Comparison of ENCODE assay signal across 8 cellular contexts in genomic region chr2:47272905-47273758, GRCh38.
DNase-seq lines count a peak whose midpoint lies in the region; ATAC-seq, FAIRE-seq and TF ChIP-seq lines count a peak whose summit lies in the region.

No MANE protein-coding gene starts in this region.

- H3K4me1 Mint-ChIP-seq in WTC11 = peaks cover 51% of the 10 kb centered on the region

- DNase-seq in WTC11 (ENCODE audit: low spot score) (no peak), hepatocyte (ENCODE audit: low spot score) (no peak), small intestine (no peak), activated T-cell treated with anti-CD3 and anti-CD28 coated beads for 4 hours (no peak), NCI-H2081 (lab: John Stamatoyannopoulos, UW) (no peak)
- no peak for DNase-seq in stimulated activated CD4-positive, alpha-beta T cell treated with anti-CD3 and anti-CD28 coated beads, Interleukin-4, amount 100 ng/mL, for 1 hour

- H4K20me1 ChIP-seq in hepatocyte (ENCODE audit: insufficient read depth, poor library complexity, severe bottlenecking) = no peaks in the 10 kb centered on the region

- peaks cover 3% of the 10 kb centered on the region; the same call in 1 of the 2 replicates for H3K4me1 ChIP-seq in HEK293 (ENCODE audit: control insufficient read depth, insufficient read depth, low read length)
- peaks cover 29% of the 10 kb centered on the region for H3K4me1 ChIP-seq in hepatocyte (ENCODE audit: insufficient read depth)
- peaks cover 3 to 11% of the 10 kb centered on the region in 2 donors for H3K4me1 ChIP-seq in small intestine (ENCODE audit: control insufficient read depth in 2 of 2, insufficient read depth in 1 of 2, low read depth in 1 of 2, low read length in 1 of 2)

- POLR2A ChIA-PET in HEK293 (lab: Yijun Ruan, JAX) (no interaction called here), WTC11 (lab: Charles Lee) (no interaction called here)

- no peak overlapping the region for H2AFZ ChIP-seq in hepatocyte

- H3K27ac Mint-ChIP-seq in WTC11 = no peak overlapping the region

- no peaks in the 10 kb centered on the region for H3K27me3 Mint-ChIP-seq in WTC11 (ENCODE audit: low read depth)

- H3K4me2 ChIP-seq in hepatocyte = peak overlapping the region; percentile 69

- H3K4me3 ChIP-seq in HEK293 (ENCODE audit: low read depth, low read length) (no peak overlapping the region), hepatocyte (no peak overlapping the region), small intestine (ENCODE audit: low read depth in 1 of 2, low read length in 2 of 2) (peak overlapping the region in 1 of 2 donors; percentile 47)

- FAIRE-seq in small intestine (lab: Jason Lieb, UNC) = no peak

- no peaks in the 10 kb centered on the region for H3K9me3 ChIP-seq in HEK293 (ENCODE audit: control insufficient read depth, insufficient read depth, low read depth, low read length)
- no peaks in the 10 kb centered on the region for H3K9me3 ChIP-seq in hepatocyte (ENCODE audit: low read depth)
- no peaks in the 10 kb centered on the region for H3K9me3 ChIP-seq in small intestine (ENCODE audit: control insufficient read depth, low read depth)

- H3K27ac ChIP-seq in HEK293 (ENCODE audit: extremely low read depth, low read depth, low read length) = no peak overlapping the region; the same call in 1 of the 2 replicates
- peak overlapping the region; percentile 46 for H3K27ac ChIP-seq in hepatocyte
- H3K27ac ChIP-seq in small intestine (ENCODE audit: low read depth in 1 of 2, low read length in 1 of 2) = peak overlapping the region; percentile 87

- H3K4me3 Mint-ChIP-seq in WTC11 = peak overlapping the region; percentile 27; the same call in 1 of the 2 replicates

- H3K9me3 Mint-ChIP-seq in WTC11 = peaks cover 3% of the 10 kb centered on the region

- WGBS in hepatocyte (ENCODE audit: low lambda C conversion rate, missing lambda C conversion rate) = 82% methylated on average over 18 of the region's 18 CpGs
- 67 to 77% (median 69%) methylated on average over 18 of the region's 18 CpGs for WGBS in small intestine, 3 donors

- ATAC-seq in WTC11 (no peak), GM18861 (IDR thresholded peaks at IDR 0.05; ENCODE audit: unreplicated experiment) (no peak)

- CTCF ChIA-PET in HEK293 (lab: Yijun Ruan, JAX) (interaction anchor here (0.6 to 4.9 kb wide), 18 partner anchors 10 to 669 kb away, joined by 3 to 33 read pairs (median 3); no protein-coding TSS in a partner anchor), WTC11 (lab: Charles Lee) (interaction anchor here (0.6 to 3.1 kb wide), 22 partner anchors 9 to 343 kb away, joined by 3 to 16 read pairs (median 4); no protein-coding TSS in a partner anchor)

- H3K27me3 ChIP-seq in hepatocyte = no peaks in the 10 kb centered on the region
- no peaks in the 10 kb centered on the region for H3K27me3 ChIP-seq in small intestine (ENCODE audit: control insufficient read depth in 2 of 2, insufficient read depth in 2 of 2, low read length in 2 of 2)

- no peaks in the 10 kb centered on the region for H3K79me2 ChIP-seq in hepatocyte

- 0 out of 2 replicates have a peak, but pooled peaks cover 3% of the 10 kb centered on the region for H3K36me3 Mint-ChIP-seq in WTC11

- TF ChIP-seq CTCF in HEK293 (tag by site-specific recombination; IDR thresholded peaks at IDR 0.05) (no peak), WTC11 (IDR thresholded peaks at IDR 0.05) (no peak), hepatocyte (IDR thresholded peaks at IDR 0.05; ENCODE audit: poor library complexity) (no peak)

- H3K9me2 ChIP-seq in hepatocyte (replicated peaks; ENCODE audit: insufficient read depth) = no peaks in the 10 kb centered on the region

- H3K36me3 ChIP-seq in HEK293 (ENCODE audit: control insufficient read depth in 2 of 2, insufficient read depth in 1 of 2, low read length in 2 of 2) = no peaks in the 10 kb centered on the region
- H3K36me3 ChIP-seq in hepatocyte (replicated peaks; ENCODE audit: insufficient read depth, low read depth) = no peaks in the 10 kb centered on the region
- H3K36me3 ChIP-seq in small intestine (ENCODE audit: control insufficient read depth in 2 of 2, insufficient read depth in 2 of 2, low read length in 2 of 2) = no peaks in the 10 kb centered on the region

TF ChIP-seq in HEK293, 187 proteins besides CTCF, POLR2A, EP300 and RAD21:
- TF ChIP-seq KLF17 (tag by site-specific recombination; IDR thresholded peaks at IDR 0.05) (no peak), HIC1 (tag by site-specific recombination; IDR thresholded peaks at IDR 0.05) (no peak), ZNF341 (tag by site-specific recombination; IDR thresholded peaks at IDR 0.05; ENCODE audit: low read depth) (peak; percentile 48), ZNF133 (tag by site-specific recombination; IDR thresholded peaks at IDR 0.05) (no peak)

TF ChIP-seq in WTC11, 78 proteins besides CTCF, POLR2A, EP300 and RAD21:
- TF ChIP-seq ZBTB43 (CRISPR knock-in tag; IDR thresholded peaks at IDR 0.05) = no peak
- no peak for TF ChIP-seq ZNF423 (CRISPR knock-in tag; IDR thresholded peaks at IDR 0.05)
- TF ChIP-seq, protein P1, sequence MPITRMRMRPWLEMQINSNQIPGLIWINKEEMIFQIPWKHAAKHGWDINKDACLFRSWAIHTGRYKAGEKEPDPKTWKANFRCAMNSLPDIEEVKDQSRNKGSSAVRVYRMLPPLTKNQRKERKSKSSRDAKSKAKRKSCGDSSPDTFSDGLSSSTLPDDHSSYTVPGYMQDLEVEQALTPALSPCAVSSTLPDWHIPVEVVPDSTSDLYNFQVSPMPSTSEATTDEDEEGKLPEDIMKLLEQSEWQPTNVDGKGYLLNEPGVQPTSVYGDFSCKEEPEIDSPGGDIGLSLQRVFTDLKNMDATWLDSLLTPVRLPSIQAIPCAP (CRISPR knock-in tag; IDR thresholded peaks at IDR 0.05) = no peak
- no peak for TF ChIP-seq MXD4 (CRISPR knock-in tag; IDR thresholded peaks at IDR 0.05; ENCODE audit: borderline replicate concordance)
- TF ChIP-seq IRF2 (CRISPR knock-in tag; IDR thresholded peaks at IDR 0.05; ENCODE audit: borderline replicate concordance, low read depth) = no peak
- TF ChIP-seq FOXK1 (CRISPR knock-in tag; IDR thresholded peaks at IDR 0.05) = no peak
- TF ChIP-seq, protein P2, sequence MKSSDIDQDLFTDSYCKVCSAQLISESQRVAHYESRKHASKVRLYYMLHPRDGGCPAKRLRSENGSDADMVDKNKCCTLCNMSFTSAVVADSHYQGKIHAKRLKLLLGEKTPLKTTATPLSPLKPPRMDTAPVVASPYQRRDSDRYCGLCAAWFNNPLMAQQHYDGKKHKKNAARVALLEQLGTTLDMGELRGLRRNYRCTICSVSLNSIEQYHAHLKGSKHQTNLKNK (CRISPR knock-in tag; IDR thresholded peaks at IDR 0.05) = no peak
- TF ChIP-seq KAT7 (CRISPR knock-in tag; IDR thresholded peaks at IDR 0.05; ENCODE audit: borderline replicate concordance) = no peak
